In the genomic region with DNA sequence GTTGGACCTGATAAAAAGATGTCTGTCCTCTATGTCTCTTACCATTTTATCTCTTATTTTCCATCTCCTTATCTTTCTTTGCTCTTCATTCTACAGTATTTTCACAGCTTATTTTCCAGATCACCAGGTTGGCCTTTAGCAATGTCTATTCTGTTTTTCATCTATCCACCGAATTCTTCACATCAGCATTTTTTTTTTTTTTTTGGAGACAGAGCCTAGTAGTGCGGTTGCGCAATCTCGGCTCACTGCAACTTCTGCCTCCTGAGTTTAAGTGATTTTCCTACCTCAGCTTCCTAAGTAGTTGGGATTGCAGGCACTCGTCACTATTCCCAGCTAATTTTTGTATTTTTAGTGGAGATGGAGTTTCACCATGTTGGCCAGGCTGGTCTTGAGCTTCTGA, we compare ENCODE assay signal across 1 cellular context.
TF ChIP-seq lines count a peak whose summit lies in the region.

No MANE protein-coding gene starts in this region.

TF ChIP-seq in GM23338, 12 proteins besides CTCF, POLR2A, EP300 and RAD21 (continued from another document):
- TF ChIP-seq ZNF462 (CRISPR knock-in tag; IDR thresholded peaks at IDR 0.05): no peak
- no peak for TF ChIP-seq EZH2phosphoT487 (IDR thresholded peaks at IDR 0.05; ENCODE audit: unreplicated experiment)
- TF ChIP-seq JUNB (IDR thresholded peaks at IDR 0.05; ENCODE audit: unreplicated experiment): no peak
- TF ChIP-seq CREB1 (CRISPR knock-in tag; IDR thresholded peaks at IDR 0.05; ENCODE audit: low read depth): no peak
- no peak for TF ChIP-seq STAT1 (IDR thresholded peaks at IDR 0.05; ENCODE audit: unreplicated experiment)
- TF ChIP-seq ETS1 (IDR thresholded peaks at IDR 0.05): no peak
- TF ChIP-seq POLR2AphosphoS5 (IDR thresholded peaks at IDR 0.05; ENCODE audit: low read depth): no peak
- no peak for TF ChIP-seq ZNF331 (CRISPR knock-in tag; IDR thresholded peaks at IDR 0.05; ENCODE audit: low read depth)
